8 cellular contexts compared by ENCODE assay signal in genomic region chr17:2393184-2393953, GRCh38. TPM values are rescaled to one million over a fixed set of nuclear protein-coding genes. Genes with fewer than 3 reads are reported as not detected.
DNase-seq lines count a peak whose midpoint lies in the region; ATAC-seq and TF ChIP-seq lines count a peak whose summit lies in the region.

No MANE protein-coding gene starts in this region.

- peaks cover 52 to 72% of the 10 kb centered on the region in 2 donors for H3K4me1 ChIP-seq in thoracic aorta (ENCODE audit: control insufficient read depth in 1 of 2, low read depth in 2 of 2)

- H3K27me3 ChIP-seq in thoracic aorta (replicated peaks; ENCODE audit: insufficient read depth) = no peaks in the 10 kb centered on the region

- H3K36me3 ChIP-seq in thoracic aorta = no peaks in the 10 kb centered on the region

- H3K9me3 Mint-ChIP-seq in activated naive CD4-positive, alpha-beta T cell treated with anti-CD3 and anti-CD28 coated beads, Interleukin-2, amount 50 U/mL, for 72 hours = no peaks in the 10 kb centered on the region
- H3K9me3 Mint-ChIP-seq in glutamatergic neuron (ENCODE audit: unreplicated experiment) = peaks cover 23% of the 10 kb centered on the region
- H3K9me3 Mint-ChIP-seq in osteocyte (ENCODE audit: unreplicated experiment) = no peaks in the 10 kb centered on the region

- H3K4me1 Mint-ChIP-seq in glutamatergic neuron (ENCODE audit: low read depth, unreplicated experiment) = peaks cover 48% of the 10 kb centered on the region
- peaks cover 52% of the 10 kb centered on the region for H3K4me1 Mint-ChIP-seq in osteocyte (ENCODE audit: unreplicated experiment)

- peak; percentile 39 for DNase-seq in GF-D8 (lab: John Stamatoyannopoulos, UW)
- DNase-seq in GOT3 (lab: John Stamatoyannopoulos, UW) = peak; percentile 54
- DNase-seq in LNCaP clone FGC (ENCODE audit: low read depth) = no peak
- DNase-seq in activated naive CD4-positive, alpha-beta T cell treated with anti-CD3 and anti-CD28 coated beads, Interleukin-2, amount 50 U/mL, for 72 hours (ENCODE audit: low spot score in 2 of 2) = peak; percentile 91 to 96
- peak; percentile 85 for DNase-seq in glutamatergic neuron
- DNase-seq in osteocyte (ENCODE audit: extremely low spot score, unreplicated experiment) = peak; percentile 95
- DNase-seq in thoracic aorta (ENCODE audit: low spot score) = no peak

- peak overlapping the region; percentile 71 for H3K4me3 ChIP-seq in LNCaP clone FGC (ENCODE audit: low read depth, low read length)
- peak overlapping the region; percentile 92 for H3K4me3 ChIP-seq in thoracic aorta

- H3K36me3 Mint-ChIP-seq in activated naive CD4-positive, alpha-beta T cell treated with anti-CD3 and anti-CD28 coated beads, Interleukin-2, amount 50 U/mL, for 72 hours = peaks cover 9 to 11% of the 10 kb centered on the region in 2 donors
- H3K36me3 Mint-ChIP-seq in glutamatergic neuron (ENCODE audit: unreplicated experiment) (no peaks in the 10 kb centered on the region), osteocyte (ENCODE audit: unreplicated experiment) (peaks cover 9% of the 10 kb centered on the region)

- peaks cover 18% of the 10 kb centered on the region for H3K27me3 Mint-ChIP-seq in glutamatergic neuron (ENCODE audit: unreplicated experiment)
- H3K27me3 Mint-ChIP-seq in osteocyte (ENCODE audit: unreplicated experiment) = no peaks in the 10 kb centered on the region

- peak overlapping the region; percentile 57 for H3K4me3 Mint-ChIP-seq in glutamatergic neuron (ENCODE audit: unreplicated experiment)
- H3K4me3 Mint-ChIP-seq in osteocyte (ENCODE audit: unreplicated experiment) = peak overlapping the region; percentile 77

- no peak for TF ChIP-seq CTCF in LNCaP clone FGC (IDR thresholded peaks at IDR 0.05; ENCODE audit: control insufficient read depth, extremely low read depth, insufficient read depth)
- TF ChIP-seq CTCF in glutamatergic neuron (IDR thresholded peaks at IDR 0.05; ENCODE audit: partially characterized antibody, unreplicated experiment) = no peak
- TF ChIP-seq CTCF in osteocyte (IDR thresholded peaks at IDR 0.05) = no peak
- no peak for TF ChIP-seq CTCF in thoracic aorta (IDR thresholded peaks at IDR 0.05)

- peak overlapping the region; percentile 88 to 92 for H3K27ac Mint-ChIP-seq in activated naive CD4-positive, alpha-beta T cell treated with anti-CD3 and anti-CD28 coated beads, Interleukin-2, amount 50 U/mL, for 72 hours
- H3K27ac Mint-ChIP-seq in glutamatergic neuron (ENCODE audit: unreplicated experiment) = no peak overlapping the region
- H3K27ac Mint-ChIP-seq in osteocyte (ENCODE audit: unreplicated experiment) = peak overlapping the region; percentile 86

- no peaks in the 10 kb centered on the region for H3K9me3 ChIP-seq in thoracic aorta

- peak overlapping the region; percentile 93 to 99 for H3K27ac ChIP-seq in thoracic aorta

- ATAC-seq in SK-N-SH treated with all-trans-retinoic acid at 6 μM for 48 hours = peak; percentile 17
- ATAC-seq in activated naive CD4-positive, alpha-beta T cell treated with anti-CD3 and anti-CD28 coated beads, Interleukin-2, amount 50 U/mL, for 72 hours = peak; percentile 68 to 75
- peak; percentile 25 for ATAC-seq in thoracic aorta (ENCODE audit: insufficient number of reproducible peaks, low FRiP score, low read depth)

TF ChIP-seq in SK-N-SH treated with all-trans-retinoic acid at 6 μM for 48 hours, 23 proteins besides CTCF, POLR2A, EP300 and RAD21:
- TF ChIP-seq ZNF70 (CRISPR knock-in tag; IDR thresholded peaks at IDR 0.05) (0 out of 2 replicates have a peak, but pooled peaks have one; percentile 12), GLIS3 (CRISPR knock-in tag; IDR thresholded peaks at IDR 0.05) (peak; percentile 38; the same call in 1 of the 2 replicates), CREB5 (CRISPR knock-in tag; IDR thresholded peaks at IDR 0.05; ENCODE audit: low read depth) (0 out of 2 replicates have a peak, but pooled peaks have one; percentile 39), PATZ1 (CRISPR knock-in tag; IDR thresholded peaks at IDR 0.05; ENCODE audit: borderline replicate concordance) (peak; percentile 71; the same call in 1 of the 2 replicates), ISL1 (CRISPR knock-in tag; IDR thresholded peaks at IDR 0.05) (no peak), CSDC2 (CRISPR knock-in tag; IDR thresholded peaks at IDR 0.05) (peak; percentile 44; the same call in 1 of the 2 replicates)
TF ChIP-seq in SK-N-SH treated with all-trans-retinoic acid at 6 μM for 48 hours: peak in this region for 5.

RNA-seq across cellular contexts. Expression of gene MNT, which starts 7.5 kb away (rescaled TPM):
- total RNA-seq in activated naive CD4-positive, alpha-beta T cell treated with anti-CD3 and anti-CD28 coated beads, Interleukin-2, amount 50 U/mL, for 72 hours = 10 to 100 TPM; 23.4 to 31.9 TPM
- total RNA-seq in glutamatergic neuron (ENCODE audit: unreplicated experiment) = 41.0 TPM
- 30.4 and 35.6 TPM in 2 replicates for total RNA-seq in osteocyte
- total RNA-seq in thoracic aorta = 10 to 100 TPM; 17.9 to 27.1 TPM

RNA-seq across cellular contexts. Expression of gene SGSM2, which starts 56.1 kb away (rescaled TPM):
- 10 to 100 TPM; 27.8 to 50.1 TPM for total RNA-seq in activated naive CD4-positive, alpha-beta T cell treated with anti-CD3 and anti-CD28 coated beads, Interleukin-2, amount 50 U/mL, for 72 hours
- total RNA-seq in glutamatergic neuron (ENCODE audit: unreplicated experiment) = 111 TPM
- 49.6 and 56.0 TPM in 2 replicates for total RNA-seq in osteocyte
- 10 to 100 TPM; 58.1 to 70.3 TPM for total RNA-seq in thoracic aorta

RNA-seq across cellular contexts. Expression of gene TSR1, which starts 57.1 kb away (rescaled TPM):
- 10 to 100 TPM; 55.9 to 73.4 TPM for total RNA-seq in activated naive CD4-positive, alpha-beta T cell treated with anti-CD3 and anti-CD28 coated beads, Interleukin-2, amount 50 U/mL, for 72 hours
- total RNA-seq in glutamatergic neuron (ENCODE audit: unreplicated experiment) = 25.6 TPM
- 26.3 and 27.5 TPM in 2 replicates for total RNA-seq in osteocyte
- 10 to 100 TPM; 36.0 to 63.2 TPM for total RNA-seq in thoracic aorta

Comparison
In these comparisons a context has a peak if more than half of its experiments do, and no peak if none do; other contexts are left out.
1. DNase-seq: peak in GF-D8 (single experiment), GOT3 (single experiment), activated naive CD4-positive, alpha-beta T cell treated with anti-CD3 and anti-CD28 coated beads, Interleukin-2, amount 50 U/mL, for 72 hours (2 of 2), glutamatergic neuron (single experiment) and osteocyte (single experiment); none in LNCaP clone FGC (single experiment) and thoracic aorta (single experiment).
2. ATAC-seq: peak in every context shown above with its lines; median percentile 72 in activated naive CD4-positive, alpha-beta T cell treated with anti-CD3 and anti-CD28 coated beads, Interleukin-2, amount 50 U/mL, for 72 hours; 25 in thoracic aorta; 17 in SK-N-SH treated with all-trans-retinoic acid at 6 μM for 48 hours.